In the genomic region with DNA sequence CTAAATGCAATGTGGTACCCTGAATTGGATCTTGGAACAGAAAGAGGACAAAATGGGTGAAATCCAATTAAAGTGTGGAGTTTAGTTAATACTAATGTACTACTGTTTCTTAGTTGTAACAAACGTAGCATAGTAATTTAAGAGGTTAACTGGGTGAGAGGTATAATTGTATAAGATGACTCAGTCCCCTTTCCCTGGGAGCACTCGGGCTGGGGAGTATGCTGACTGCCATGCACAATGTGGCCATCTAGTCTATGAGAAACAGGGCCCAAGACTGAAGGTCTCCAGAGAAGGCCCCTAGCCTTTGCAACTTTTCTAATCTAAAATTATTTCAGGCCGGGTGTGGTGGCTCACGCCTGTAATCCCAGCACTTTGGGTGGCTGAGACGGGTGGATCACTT, we compare ENCODE assay signal across 18 cellular contexts. TPM values are rescaled to one million over a fixed set of nuclear protein-coding genes. Genes with fewer than 3 reads are reported as not detected.
DNase-seq lines count a peak whose midpoint lies in the region; ATAC-seq and TF ChIP-seq lines count a peak whose summit lies in the region.
"Had no signal": no experiment of that assay in that cellular context is flagged by ENCODE, and none has a peak within 500 bp of the region (broad histone marks: within the 10 kb centered on the region; RNA-seq: fewer than 3 reads in every experiment).

No MANE protein-coding gene starts in this region.

- H3K36me3 ChIP-seq in PC-3 (ENCODE audit: low read depth, low read length) (no peaks in the 10 kb centered on the region), osteoblast (ENCODE audit: insufficient read depth, low read length) (no peaks in the 10 kb centered on the region), lower lobe of right lung (no peaks in the 10 kb centered on the region)
- H3K36me3 ChIP-seq: BE2C, HAP-1 had no signal

- H3K79me2 ChIP-seq in PC-3 (ENCODE audit: low read length): no peaks in the 10 kb centered on the region
- H3K79me2 ChIP-seq in osteoblast (ENCODE audit: insufficient read depth, low read length): no peaks in the 10 kb centered on the region

- BruUV-seq in PC-3 (replicated peaks; lab: Mats Ljungman, UMichigan): no TSS peak

- ATAC-seq in activated naive CD8-positive, alpha-beta T cell treated with anti-CD3 and anti-CD28 coated beads, Interleukin-2, amount 50 U/mL, for 24 hours: no peak
- ATAC-seq in PC-3 (peak; percentile 74), GM21528 (IDR thresholded peaks at IDR 0.05; ENCODE audit: low FRiP score, unreplicated experiment) (no peak), HG03108 (IDR thresholded peaks at IDR 0.05; ENCODE audit: unreplicated experiment) (no peak), lower lobe of right lung (no peak)

- no peak overlapping the region for H3K4me3 Mint-ChIP-seq in activated naive CD8-positive, alpha-beta T cell treated with anti-CD3 and anti-CD28 coated beads, Interleukin-2, amount 50 U/mL, for 24 hours
- H3K4me3 Mint-ChIP-seq in activated naive CD8-positive, alpha-beta T cell treated with anti-CD3 and anti-CD28 coated beads for 36 hours: no peak overlapping the region
- H3K4me3 Mint-ChIP-seq: CD4-positive, alpha-beta memory T cell had no signal

- H3K9me3 Mint-ChIP-seq in activated naive CD8-positive, alpha-beta T cell treated with anti-CD3 and anti-CD28 coated beads, Interleukin-2, amount 50 U/mL, for 24 hours: no peaks in the 10 kb centered on the region
- no peaks in the 10 kb centered on the region for H3K9me3 Mint-ChIP-seq in activated naive CD8-positive, alpha-beta T cell treated with anti-CD3 and anti-CD28 coated beads for 36 hours
- H3K9me3 Mint-ChIP-seq: CD4-positive, alpha-beta memory T cell had no signal

- H3F3A ChIP-seq in PC-3 (ENCODE audit: low read length, unreplicated experiment): no peaks in the 10 kb centered on the region

- intact Hi-C loops in PC-3 (cut with micrococcal nuclease): no loop called here
- intact Hi-C loops in lower lobe of right lung (cut with DNase I): loop anchor here (10.0 kb wide), 1 partner anchor 337 kb away; no protein-coding TSS in a partner anchor

- H3K9me3 ChIP-seq in PC-3 (ENCODE audit: low read length): no peaks in the 10 kb centered on the region
- H3K9me3 ChIP-seq in osteoblast (ENCODE audit: low read depth, low read length): no peaks in the 10 kb centered on the region
- H3K9me3 ChIP-seq in lower lobe of right lung: no peaks in the 10 kb centered on the region
- H3K9me3 ChIP-seq: BE2C, HAP-1 had no signal

- H4K20me1 ChIP-seq in PC-3 (ENCODE audit: low read length): no peaks in the 10 kb centered on the region
- H4K20me1 ChIP-seq in osteoblast (ENCODE audit: insufficient read depth, low read length): no peaks in the 10 kb centered on the region

- H3K27me3 ChIP-seq in PC-3 (ENCODE audit: low read length): no peaks in the 10 kb centered on the region
- no peaks in the 10 kb centered on the region for H3K27me3 ChIP-seq in osteoblast (ENCODE audit: insufficient read depth, low read length)
- H3K27me3 ChIP-seq in lower lobe of right lung (ENCODE audit: low read depth): no peaks in the 10 kb centered on the region
- H3K27me3 ChIP-seq: BE2C had no signal

- peaks cover 14% of the 10 kb centered on the region for H3K4me1 Mint-ChIP-seq in activated naive CD8-positive, alpha-beta T cell treated with anti-CD3 and anti-CD28 coated beads, Interleukin-2, amount 50 U/mL, for 24 hours
- H3K4me1 Mint-ChIP-seq in activated naive CD8-positive, alpha-beta T cell treated with anti-CD3 and anti-CD28 coated beads for 36 hours: no peaks in the 10 kb centered on the region
- H3K4me1 Mint-ChIP-seq: CD4-positive, alpha-beta memory T cell had no signal

- no peaks in the 10 kb centered on the region for H3K27me3 Mint-ChIP-seq in activated naive CD8-positive, alpha-beta T cell treated with anti-CD3 and anti-CD28 coated beads, Interleukin-2, amount 50 U/mL, for 24 hours
- H3K27me3 Mint-ChIP-seq in activated naive CD8-positive, alpha-beta T cell treated with anti-CD3 and anti-CD28 coated beads for 36 hours: no peaks in the 10 kb centered on the region

- H3K27ac ChIP-seq in PC-3 (ENCODE audit: low read length): no peak overlapping the region
- H3K27ac ChIP-seq in osteoblast (ENCODE audit: low read depth, low read length): no peak overlapping the region
- no peak overlapping the region for H3K27ac ChIP-seq in lower lobe of right lung
- H3K27ac ChIP-seq: 22Rv1 had no signal

- H3K27ac Mint-ChIP-seq in activated naive CD8-positive, alpha-beta T cell treated with anti-CD3 and anti-CD28 coated beads, Interleukin-2, amount 50 U/mL, for 24 hours: peak overlapping the region; percentile 43
- H3K27ac Mint-ChIP-seq in activated naive CD8-positive, alpha-beta T cell treated with anti-CD3 and anti-CD28 coated beads for 36 hours: no peak overlapping the region

- H3K4me3 ChIP-seq in PC-3 (ENCODE audit: low read length) (no peak overlapping the region), osteoblast (ENCODE audit: insufficient read depth, low read length) (no peak overlapping the region), lower lobe of right lung (no peak overlapping the region)
- H3K4me3 ChIP-seq: HAP-1 had no signal

- no peaks in the 10 kb centered on the region for H3K36me3 Mint-ChIP-seq in activated naive CD8-positive, alpha-beta T cell treated with anti-CD3 and anti-CD28 coated beads, Interleukin-2, amount 50 U/mL, for 24 hours (ENCODE audit: low read depth)
- no peaks in the 10 kb centered on the region for H3K36me3 Mint-ChIP-seq in activated naive CD8-positive, alpha-beta T cell treated with anti-CD3 and anti-CD28 coated beads for 36 hours
- H3K36me3 Mint-ChIP-seq: CD4-positive, alpha-beta memory T cell had no signal

- POLR2A ChIA-PET in PC-3 (lab: Charles Lee; ENCODE audit: unreplicated experiment): no interaction called here

- CTCF ChIA-PET in PC-3 (lab: Charles Lee): no interaction called here

- H3K9ac ChIP-seq in PC-3 (ENCODE audit: low read length): no peak overlapping the region

- no peak for DNase-seq in activated naive CD8-positive, alpha-beta T cell treated with anti-CD3 and anti-CD28 coated beads, Interleukin-2, amount 50 U/mL, for 24 hours
- DNase-seq in activated naive CD8-positive, alpha-beta T cell treated with anti-CD3 and anti-CD28 coated beads for 36 hours: no peak
- DNase-seq in Daoy (ENCODE audit: low read depth) (peak; percentile 43), PC-3 (peak; percentile 56), osteoblast (ENCODE audit: insufficient read length, low spot score, missing footprints) (peak; percentile 79), lower lobe of right lung (no peak)
- DNase-seq: BE2C; Calu3; CD4-positive, alpha-beta memory T cell; DMS53; NCI-H1048; NCI-H1436 treated with DMSO at 0.1 percent for 48 hours; NCI-H2081 treated with DMSO at 0.1 percent for 48 hours; NCI-H510A treated with DMSO at 0.1 percent for 48 hours had no signal

- H3K4me2 ChIP-seq in PC-3 (ENCODE audit: low read length) (peak overlapping the region; percentile 36), osteoblast (ENCODE audit: insufficient read depth, low read length) (no peak overlapping the region)

- peaks cover 17% of the 10 kb centered on the region for H3K4me1 ChIP-seq in PC-3 (ENCODE audit: insufficient read depth, low read length)
- H3K4me1 ChIP-seq in osteoblast (ENCODE audit: insufficient read depth, low read length): no peaks in the 10 kb centered on the region
- peaks cover 24% of the 10 kb centered on the region for H3K4me1 ChIP-seq in lower lobe of right lung
- H3K4me1 ChIP-seq: BE2C, HAP-1 had no signal

- TF ChIP-seq CTCF in PC-3 (conservative IDR thresholded peaks at IDR 0.05; ENCODE audit: low read depth, low read length) (no peak), osteoblast (IDR thresholded peaks at IDR 0.05; ENCODE audit: extremely low read depth, low read depth, low read length) (no peak), lower lobe of right lung (IDR thresholded peaks at IDR 0.05) (no peak)

- no peaks in the 10 kb centered on the region for H3K9me2 ChIP-seq in PC-3 (replicated peaks; ENCODE audit: low read length)

- H2AFZ ChIP-seq in PC-3 (ENCODE audit: low read length): peak overlapping the region; percentile 20; the same call in 1 of the 2 replicates
- H2AFZ ChIP-seq in osteoblast (ENCODE audit: low read length): no peak overlapping the region

RNA-seq across cellular contexts. Expression of a gene that starts 29.6 kb away (rescaled TPM):
- total RNA-seq in activated naive CD8-positive, alpha-beta T cell treated with anti-CD3 and anti-CD28 coated beads for 36 hours: 10 to 100 TPM; 19.9 to 22.6 TPM
- 4.8 and 7.2 TPM in 2 replicates for total RNA-seq in Daoy (2014; rRNA removed; shearing (Covaris generic))
- total RNA-seq in PC-3 (2014; rRNA removed) (7.1 and 8.8 TPM in 2 replicates), osteoblast (34.0 and 38.0 TPM in 2 replicates), lower lobe of right lung (59.0 TPM)

RNA-seq across cellular contexts. Expression of a gene that starts 46.3 kb away (rescaled TPM):
- total RNA-seq in activated naive CD8-positive, alpha-beta T cell treated with anti-CD3 and anti-CD28 coated beads for 36 hours: not detected
- 0.74 TPM in 1 of 2 replicates, not detected in the other for total RNA-seq in Daoy (2014; rRNA removed; shearing (Covaris generic))
- 54.8 and 72.9 TPM in 2 replicates for total RNA-seq in PC-3 (2014; rRNA removed)
- total RNA-seq in osteoblast: 0.36 and 0.59 TPM in 2 replicates
- 6.5 TPM for total RNA-seq in lower lobe of right lung
- total RNA-seq: CD4-positive, alpha-beta memory T cell had no signal

Comparison
In these comparisons a context has a peak if more than half of its experiments do, and no peak if none do; other contexts are left out.
1. DNase-seq: peak in Daoy (single experiment), PC-3 (single experiment) and osteoblast (single experiment); none in activated naive CD8-positive, alpha-beta T cell treated with anti-CD3 and anti-CD28 coated beads, Interleukin-2, amount 50 U/mL, for 24 hours (single experiment), activated naive CD8-positive, alpha-beta T cell treated with anti-CD3 and anti-CD28 coated beads for 36 hours (single experiment) and lower lobe of right lung (single experiment).